Comparison of ENCODE assay signal across 24 cellular contexts in the genomic region with DNA sequence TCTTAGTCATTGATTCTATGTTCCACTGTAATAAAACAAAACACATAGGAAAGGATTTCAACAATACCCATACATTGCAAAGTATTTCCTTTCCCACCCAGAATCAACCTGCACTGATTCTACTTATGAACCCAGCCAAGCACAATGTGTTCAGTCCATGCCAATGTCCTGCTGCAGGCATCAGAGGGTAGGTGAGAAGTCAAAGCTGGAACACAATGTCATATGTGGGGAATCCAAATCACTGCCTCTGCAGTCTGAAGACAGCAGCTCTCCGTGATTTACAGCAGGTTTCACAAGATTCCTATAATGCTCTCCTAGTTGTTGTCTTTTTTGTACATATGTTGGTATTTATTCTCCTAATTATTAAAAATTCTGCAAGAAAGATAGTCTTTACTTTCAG.
"Had no signal": no experiment of that assay in that cellular context is flagged by ENCODE, and none has a peak within 500 bp of the region (broad histone marks: within the 10 kb centered on the region; RNA-seq: fewer than 3 reads in every experiment).

No MANE protein-coding gene starts in this region.

- DNase-seq: natural killer cell; occipital lobe; ovary; posterior cingulate gyrus; psoas muscle; right cardiac atrium; right lobe of liver; sigmoid colon; small intestine; stimulated activated CD4-positive, alpha-beta T cell treated with anti-CD3 and anti-CD28 coated beads, Interleukin-15, amount 100 ng/mL, for 24 hours; stimulated activated CD4-positive, alpha-beta T cell treated with anti-CD3 and anti-CD28 coated beads, Interleukin-2, amount 100 ng/mL, for 24 hours; stimulated activated CD4-positive, alpha-beta T cell treated with anti-CD3 and anti-CD28 coated beads, Interleukin-2, amount 100 ng/mL, for 48 hours; stimulated activated CD4-positive, alpha-beta T cell treated with anti-CD3 and anti-CD28 coated beads, Interleukin-4, amount 100 ng/mL, for 24 hours; stimulated activated naive B cell treated with anti-CD40 and anti-IgM and Interleukin-4, amounts not matched to agents 10 μg/mL and 1 μg/mL and 100 μg/mL, for 72 hours; stimulated activated naive CD4-positive, alpha-beta T cell treated with Interleukin-2 at 50 U/mL for 16 hours; stomach; thyroid gland; upper lobe of right lung had no signal

- H3K27me3 ChIP-seq: neural progenitor cell, ovary, right lobe of liver, sigmoid colon, stomach, thyroid gland, tibial nerve, upper lobe of right lung, vagina had no signal

- H3K4me3 ChIP-seq: neural progenitor cell, ovary, psoas muscle, right lobe of liver, sigmoid colon, stomach, thoracic aorta, thyroid gland, tibial nerve, upper lobe of right lung, vagina had no signal

- H3K4me1 ChIP-seq: neural progenitor cell had no signal

- H3K4me2 ChIP-seq: neural progenitor cell had no signal

- H2AFZ ChIP-seq: neural progenitor cell, parathyroid adenoma had no signal

- ATAC-seq: natural killer cell; right lobe of liver; stimulated activated effector memory CD8-positive, alpha-beta T cell treated with anti-CD3 and anti-CD28 coated beads, Interleukin-12 subunit alpha, Interleukin-12 subunit beta, amount 100 ng/mL, for 72 hours; stimulated activated naive B cell treated with anti-CD40 and anti-IgM and Interleukin-4, amounts not matched to agents 10 μg/mL and 1 μg/mL and 100 μg/mL, for 72 hours; upper lobe of right lung had no signal

- H3K9ac ChIP-seq: neural progenitor cell, parathyroid adenoma had no signal

- H3K36me3 ChIP-seq: neural progenitor cell, ovary, right lobe of liver, sigmoid colon, stomach, thoracic aorta, thyroid gland, tibial nerve, upper lobe of right lung, vagina had no signal

- H3K27ac ChIP-seq: neural progenitor cell, ovary, parathyroid adenoma, psoas muscle, right lobe of liver, sigmoid colon, stomach, thoracic aorta, thyroid gland, tibial nerve, upper lobe of right lung, vagina had no signal

- H3K9me3 ChIP-seq: ovary, psoas muscle, right lobe of liver, sigmoid colon, stomach, thoracic aorta, thyroid gland, tibial nerve, upper lobe of right lung, vagina had no signal
